In the genomic region with DNA sequence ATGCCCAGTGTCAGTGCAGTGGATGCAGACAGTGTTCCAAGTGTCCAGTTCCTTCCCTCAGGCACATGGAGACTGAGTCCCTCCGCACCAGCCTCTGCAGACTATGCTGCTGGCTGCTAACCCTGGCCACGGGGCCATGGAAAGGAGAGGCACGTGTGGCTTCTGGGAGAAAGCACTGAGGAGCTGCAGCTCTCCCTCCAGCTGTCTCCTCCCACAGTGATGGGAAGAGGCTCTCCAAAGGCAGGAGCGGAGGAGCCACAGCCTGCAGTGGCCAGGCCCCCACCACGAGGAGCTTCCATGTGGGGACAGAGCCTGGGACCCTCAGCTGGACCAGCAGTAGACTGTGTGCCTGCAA, we compare ENCODE assay signal across 21 cellular contexts.
DNase-seq lines count a peak whose midpoint lies in the region; ATAC-seq, FAIRE-seq and TF ChIP-seq lines count a peak whose summit lies in the region.
"Had no signal": no experiment of that assay in that cellular context is flagged by ENCODE, and none has a peak within 500 bp of the region (broad histone marks: within the 10 kb centered on the region; RNA-seq: fewer than 3 reads in every experiment).

No MANE protein-coding gene starts in this region.

- H3K27ac Mint-ChIP-seq in activated T-cell treated with anti-CD3 and anti-CD28 coated beads, Interleukin-2, amount 50 U/mL, for 24 hours = no peak overlapping the region
- H3K27ac Mint-ChIP-seq in activated T-cell treated with anti-CD3 and anti-CD28 coated beads, Interleukin-2, amount 50 U/mL, for 72 hours = no peak overlapping the region
- no peak overlapping the region for H3K27ac Mint-ChIP-seq in MCF 10A (ENCODE audit: low read depth, unreplicated experiment)

- H3K27ac ChIP-seq in coronary artery (no peak overlapping the region), neuronal stem cell (replicated peaks; ENCODE audit: low read length) (no peak overlapping the region)
- H3K27ac ChIP-seq: GM23248, HL-60, PC-9, SJCRH30 had no signal

- no peak for ATAC-seq in activated T-cell treated with anti-CD3 and anti-CD28 coated beads, Interleukin-2, amount 50 U/mL, for 72 hours (replicated peaks in 1 of 2)
- ATAC-seq: Right ventricle myocardium inferior had no signal

- peaks cover 3% of the 10 kb centered on the region for H3K4me1 Mint-ChIP-seq in activated T-cell treated with anti-CD3 and anti-CD28 coated beads, Interleukin-2, amount 50 U/mL, for 24 hours (ENCODE audit: low read depth)
- peaks cover 8% of the 10 kb centered on the region for H3K4me1 Mint-ChIP-seq in activated T-cell treated with anti-CD3 and anti-CD28 coated beads, Interleukin-2, amount 50 U/mL, for 72 hours (ENCODE audit: low read depth)
- H3K4me1 Mint-ChIP-seq in MCF 10A (ENCODE audit: insufficient read depth, unreplicated experiment) = peaks cover 7% of the 10 kb centered on the region

- DNase-seq in activated T-cell treated with anti-CD3 and anti-CD28 coated beads, Interleukin-2, amount 50 U/mL, for 24 hours = peak; percentile 2
- DNase-seq in activated T-cell treated with anti-CD3 and anti-CD28 coated beads, Interleukin-2, amount 50 U/mL, for 72 hours = no peak
- DNase-seq in coronary artery (ENCODE audit: low spot score) (peak; percentile 49), neuronal stem cell (ENCODE audit: low spot score) (no peak), SW480 (ENCODE audit: low spot score) (no peak), MCF 10A (ENCODE audit: unreplicated experiment) (no peak), D721Med (ENCODE audit: insufficient read length, low spot score) (no peak)
- DNase-seq: Calu3; DMS153; GM23248; H7; NCI-H2029; NCI-H446 treated with DMSO at 0.1 percent for 48 hours; NCI-H526; NCI-H82; NK-92 treated with Interleukin-12 subunit alpha and Interleukin-12 subunit beta, amount 100 ng/mL, for 24 hours; PC-9; SJCRH30 had no signal

- no CpG with 5 or more reads among the region's 5 CpGs for WGBS in neuronal stem cell (ENCODE audit: extremely low coverage in 2 of 2, insufficient read length in 2 of 2, insufficient replicate concordance in 1 of 2), 2 donors

- H3K36me3 Mint-ChIP-seq in activated T-cell treated with anti-CD3 and anti-CD28 coated beads, Interleukin-2, amount 50 U/mL, for 24 hours (ENCODE audit: low read depth) = no peaks in the 10 kb centered on the region
- H3K36me3 Mint-ChIP-seq in activated T-cell treated with anti-CD3 and anti-CD28 coated beads, Interleukin-2, amount 50 U/mL, for 72 hours (ENCODE audit: insufficient read depth in 2 of 2) = peaks cover 6 to 11% of the 10 kb centered on the region in 2 donors
- H3K36me3 Mint-ChIP-seq in MCF 10A (ENCODE audit: insufficient read depth, unreplicated experiment) = no peaks in the 10 kb centered on the region

- CTCF ChIA-PET in MCF 10A (lab: Yijun Ruan, JAX) = interaction anchor here (0.6 to 0.9 kb wide), 5 partner anchors 82 to 913 kb away, joined by 3 to 5 read pairs (median 4); no protein-coding TSS in a partner anchor

- TF ChIP-seq CTCF in coronary artery (IDR thresholded peaks at IDR 0.05) (no peak), MCF 10A (IDR thresholded peaks at IDR 0.05; ENCODE audit: unreplicated experiment) (no peak), D721Med (IDR thresholded peaks at IDR 0.05; ENCODE audit: insufficient read depth, missing control alignments) (no peak)

- no peaks in the 10 kb centered on the region for H3K79me1 ChIP-seq in neuronal stem cell (ENCODE audit: low read depth, low read length)

- H2BK5ac ChIP-seq in neuronal stem cell (ENCODE audit: low read length) = no peak overlapping the region

- H3K27me3 Mint-ChIP-seq in activated T-cell treated with anti-CD3 and anti-CD28 coated beads, Interleukin-2, amount 50 U/mL, for 24 hours = peaks cover 13% of the 10 kb centered on the region
- H3K27me3 Mint-ChIP-seq in activated T-cell treated with anti-CD3 and anti-CD28 coated beads, Interleukin-2, amount 50 U/mL, for 72 hours (ENCODE audit: low read depth) = peaks cover 16% of the 10 kb centered on the region
- peaks cover 28% of the 10 kb centered on the region for H3K27me3 Mint-ChIP-seq in MCF 10A (ENCODE audit: insufficient read depth, unreplicated experiment)

- peaks cover 17% of the 10 kb centered on the region for H3K9me3 Mint-ChIP-seq in activated T-cell treated with anti-CD3 and anti-CD28 coated beads, Interleukin-2, amount 50 U/mL, for 24 hours
- peaks cover 5 to 9% of the 10 kb centered on the region in 2 donors for H3K9me3 Mint-ChIP-seq in activated T-cell treated with anti-CD3 and anti-CD28 coated beads, Interleukin-2, amount 50 U/mL, for 72 hours
- peaks cover 23% of the 10 kb centered on the region for H3K9me3 Mint-ChIP-seq in MCF 10A (ENCODE audit: unreplicated experiment)

- H2AK5ac ChIP-seq in neuronal stem cell (ENCODE audit: low read depth, low read length) = no peak overlapping the region

- no peak overlapping the region for H3K4me3 Mint-ChIP-seq in activated T-cell treated with anti-CD3 and anti-CD28 coated beads, Interleukin-2, amount 50 U/mL, for 24 hours
- no peak overlapping the region for H3K4me3 Mint-ChIP-seq in activated T-cell treated with anti-CD3 and anti-CD28 coated beads, Interleukin-2, amount 50 U/mL, for 72 hours
- no peak overlapping the region for H3K4me3 Mint-ChIP-seq in MCF 10A (ENCODE audit: unreplicated experiment)

- BruUV-seq in MCF 10A (replicated peaks; lab: Mats Ljungman, UMichigan) = no TSS peak

- H3K4ac ChIP-seq in neuronal stem cell (ENCODE audit: low read length) = no peak overlapping the region

- peaks cover 6% of the 10 kb centered on the region in 2 donors for H3K9me3 ChIP-seq in neuronal stem cell (replicated peaks in 1 of 2; ENCODE audit: control insufficient read depth in 2 of 2, insufficient read depth in 1 of 2, low read depth in 1 of 2, low read length in 2 of 2)

- H3K23ac ChIP-seq in neuronal stem cell (ENCODE audit: low read depth, low read length, poor library complexity) = no peak overlapping the region

- H3K4me2 ChIP-seq in neuronal stem cell (ENCODE audit: insufficient read depth, low read length, poor library complexity, severe bottlenecking) = no peak overlapping the region
- H3K4me2 ChIP-seq: PC-9 had no signal

- H3K18ac ChIP-seq in neuronal stem cell (ENCODE audit: low read length) = no peak overlapping the region

- H4K91ac ChIP-seq in neuronal stem cell (ENCODE audit: low read depth, low read length, poor library complexity) = no peak overlapping the region

- FAIRE-seq in D721Med (lab: Jason Lieb, UNC) = no peak
- FAIRE-seq: GM18507 had no signal

- H4K8ac ChIP-seq in neuronal stem cell (ENCODE audit: low read depth, low read length) = no peak overlapping the region

- no peak overlapping the region for H2BK120ac ChIP-seq in neuronal stem cell (ENCODE audit: low read depth, low read length)

- no peaks in the 10 kb centered on the region for H3K27me3 ChIP-seq in neuronal stem cell (ENCODE audit: control insufficient read depth in 3 of 3, insufficient read depth in 3 of 3, low read depth in 1 of 3, low read length in 3 of 3)
- H3K27me3 ChIP-seq: SJCRH30 had no signal

- H2AFZ ChIP-seq in neuronal stem cell (ENCODE audit: low read length) = no peak overlapping the region
- H2AFZ ChIP-seq: GM23248, PC-9 had no signal

- no peak overlapping the region for H3K14ac ChIP-seq in neuronal stem cell (ENCODE audit: low read length)

- H3K4me3 ChIP-seq in coronary artery (no peak overlapping the region), neuronal stem cell (ENCODE audit: low read length in 2 of 2) (no peak overlapping the region)
- H3K4me3 ChIP-seq: GM23248, PC-9, SJCRH30 had no signal

- intact Hi-C loops in MCF 10A (cut with micrococcal nuclease) = no loop called here

- H3K36me3 ChIP-seq in neuronal stem cell (replicated peaks in 1 of 2; ENCODE audit: control insufficient read depth in 2 of 2, insufficient read depth in 2 of 2, low read length in 2 of 2) = no peaks in the 10 kb centered on the region
- H3K36me3 ChIP-seq: SJCRH30 had no signal

- POLR2A ChIA-PET in MCF 10A (lab: Yijun Ruan, JAX) = no interaction called here

- H2BK12ac ChIP-seq in neuronal stem cell (ENCODE audit: low read length) = peak overlapping the region; percentile 5

- no peaks in the 10 kb centered on the region for H3K4me1 ChIP-seq in neuronal stem cell (ENCODE audit: control insufficient read depth in 2 of 2, insufficient read depth in 1 of 2, low read depth in 1 of 2, low read length in 2 of 2)

- peak overlapping the region; percentile 6 for H3K9ac ChIP-seq in neuronal stem cell (ENCODE audit: low read depth, low read length, poor library complexity)
- H3K9ac ChIP-seq: GM23248 had no signal

- H2BK15ac ChIP-seq in neuronal stem cell (ENCODE audit: low read length) = no peak overlapping the region

Comparison
In these comparisons a context has a peak if more than half of its experiments do, and no peak if none do; other contexts are left out.
1. DNase-seq: peak in activated T-cell treated with anti-CD3 and anti-CD28 coated beads, Interleukin-2, amount 50 U/mL, for 24 hours (single experiment) and coronary artery (single experiment); none in activated T-cell treated with anti-CD3 and anti-CD28 coated beads, Interleukin-2, amount 50 U/mL, for 72 hours (0 of 2), neuronal stem cell (single experiment), SW480 (single experiment), MCF 10A (single experiment) and D721Med (single experiment).